9 cellular contexts compared by ENCODE assay signal in the genomic region with DNA sequence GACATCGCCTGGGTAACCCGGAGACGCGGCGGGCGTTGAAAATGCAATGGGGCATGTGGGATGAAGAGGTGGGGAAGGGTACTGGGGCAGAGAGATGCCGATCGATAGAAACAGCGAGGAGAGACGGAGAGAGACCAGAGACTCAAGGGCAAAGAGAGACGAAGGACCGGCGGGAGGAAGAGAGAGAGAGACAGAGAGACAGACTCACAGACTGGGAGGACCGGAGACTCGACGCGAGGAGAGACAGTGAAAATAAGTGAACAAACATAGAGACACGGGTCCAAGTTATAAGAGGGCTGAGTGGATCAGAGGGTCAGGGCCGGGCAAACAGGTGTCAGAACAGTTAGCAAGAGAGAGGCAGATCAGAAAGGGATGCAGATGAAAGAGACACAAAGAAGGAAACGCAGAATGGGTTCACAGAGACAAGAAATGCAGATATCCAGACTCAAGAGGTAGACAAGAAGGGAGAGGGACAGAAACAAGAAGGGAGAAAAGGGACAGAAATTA. TPM values are rescaled to one million over a fixed set of nuclear protein-coding genes. Genes with fewer than 3 reads are reported as not detected.
DNase-seq lines count a peak whose midpoint lies in the region; ATAC-seq and TF ChIP-seq lines count a peak whose summit lies in the region.
"Had no signal": no experiment of that assay in that cellular context is flagged by ENCODE, and none has a peak within 500 bp of the region (broad histone marks: within the 10 kb centered on the region; RNA-seq: fewer than 3 reads in every experiment).

No MANE protein-coding gene starts in this region.

- peak overlapping the region; percentile 88 to 100 (median 98) for H3K4me3 Mint-ChIP-seq in naive thymus-derived CD8-positive, alpha-beta T cell

- H3K27ac Mint-ChIP-seq in naive thymus-derived CD8-positive, alpha-beta T cell, result peak overlapping the region; percentile 99 to 100 (median 100)

- peak overlapping the region; percentile 81 for H3K4me3 ChIP-seq in LNCaP clone FGC (ENCODE audit: low read depth, low read length)
- peak overlapping the region; percentile 82 for H3K4me3 ChIP-seq in coronary artery

- no peaks in the 10 kb centered on the region for H3K36me3 Mint-ChIP-seq in naive thymus-derived CD8-positive, alpha-beta T cell

- ATAC-seq in naive thymus-derived CD8-positive, alpha-beta T cell, result no peak
- ATAC-seq in HG02623 (IDR thresholded peaks at IDR 0.05; ENCODE audit: unreplicated experiment), result no peak

- peak overlapping the region; percentile 97 to 98 for H3K27ac ChIP-seq in coronary artery

- in situ Hi-C loops in G401 (cut with HindIII; ENCODE audit: low sequenced_read_pairs), result no loop called here

- DNase-seq in Ammon's horn (ENCODE audit: low spot score), result peak; percentile 33
- DNase-seq in LNCaP clone FGC (ENCODE audit: low read depth), result no peak
- DNase-seq in coronary artery (ENCODE audit: low spot score), result no peak
- no peak for DNase-seq in naive thymus-derived CD8-positive, alpha-beta T cell
- DNase-seq in G401 (ENCODE audit: low spot score), result no peak
- no peak for DNase-seq in NCI-H1417 (lab: John Stamatoyannopoulos, UW)
- DNase-seq in AG08395 (ENCODE audit: low spot score), result no peak
- DNase-seq: NCI-H526 treated with DMSO at 0.1 percent for 48 hours had no signal

- peaks cover 0 to 5% (median 0%) of the 10 kb centered on the region in 5 donors for H3K27me3 Mint-ChIP-seq in naive thymus-derived CD8-positive, alpha-beta T cell

- no peaks in the 10 kb centered on the region for H3K9me3 Mint-ChIP-seq in naive thymus-derived CD8-positive, alpha-beta T cell

- TF ChIP-seq CTCF in LNCaP clone FGC (IDR thresholded peaks at IDR 0.05; ENCODE audit: control insufficient read depth, extremely low read depth, insufficient read depth) (no peak), coronary artery (IDR thresholded peaks at IDR 0.05) (no peak)

- peaks cover 28 to 55% (median 50%) of the 10 kb centered on the region in 4 donors for H3K4me1 Mint-ChIP-seq in naive thymus-derived CD8-positive, alpha-beta T cell

- POLR2A ChIA-PET in naive thymus-derived CD8-positive, alpha-beta T cell (lab: Charles Lee), result interaction anchor here (0.6 to 5.6 kb wide), 6 partner anchors 10 to 107 kb away, joined by 3 to 73 read pairs (median 8); partner anchors contain the start of genes CHMP2A, TRIM28, ZBTB45 and ZNF324

RNA-seq across cellular contexts. Expression of gene MZF1, which starts 0.6 kb away (rescaled TPM):
- total RNA-seq in naive thymus-derived CD8-positive, alpha-beta T cell, result 10 to 100 TPM; 49.1 to 53.2 TPM
- polyA plus RNA-seq in naive thymus-derived CD8-positive, alpha-beta T cell, result 10 to 100 TPM in 2 of 3 donors, 1 to 10 TPM in 1; 9.1 to 12.7 (median 11.7) TPM
- total RNA-seq in G401 (2014; rRNA removed; shearing (Covaris generic)), result 9.4 and 10.7 TPM in 2 replicates

RNA-seq across cellular contexts. Expression of gene UBE2M, which starts 15.3 kb away (rescaled TPM):
- 10 to 100 TPM; 48.5 to 51.2 TPM for total RNA-seq in naive thymus-derived CD8-positive, alpha-beta T cell
- polyA plus RNA-seq in naive thymus-derived CD8-positive, alpha-beta T cell, result 10 to 100 TPM; 10.4 to 20.5 (median 18.0) TPM
- 187 and 192 TPM in 2 replicates for total RNA-seq in G401 (2014; rRNA removed; shearing (Covaris generic))

RNA-seq across cellular contexts. Expression of gene CHMP2A, which starts 18.8 kb away (rescaled TPM):
- total RNA-seq in naive thymus-derived CD8-positive, alpha-beta T cell, result 10 to 100 TPM; 59.2 to 60.0 TPM
- polyA plus RNA-seq in naive thymus-derived CD8-positive, alpha-beta T cell, result 100 to 1,000 TPM; 135 to 154 (median 144) TPM
- 71.9 and 97.7 TPM in 2 replicates for total RNA-seq in G401 (2014; rRNA removed; shearing (Covaris generic))

RNA-seq across cellular contexts. Expression of gene TRIM28, which starts 29.8 kb away (rescaled TPM):
- 100 to 1,000 TPM; 429 to 434 TPM for total RNA-seq in naive thymus-derived CD8-positive, alpha-beta T cell
- 100 to 1,000 TPM in 1 of 3 donors, 10 to 100 TPM in 2; 55.7 to 114 (median 62.7) TPM for polyA plus RNA-seq in naive thymus-derived CD8-positive, alpha-beta T cell
- total RNA-seq in G401 (2014; rRNA removed; shearing (Covaris generic)), result 579 and 1,015 TPM in 2 replicates

RNA-seq across cellular contexts. Expression of gene ZBTB45, which starts 54.1 kb away (rescaled TPM):
- 10 to 100 TPM; 21.3 to 23.0 TPM for total RNA-seq in naive thymus-derived CD8-positive, alpha-beta T cell
- 1 to 10 TPM; 2.8 to 5.3 (median 3.5) TPM for polyA plus RNA-seq in naive thymus-derived CD8-positive, alpha-beta T cell
- total RNA-seq in G401 (2014; rRNA removed; shearing (Covaris generic)), result 6.1 and 6.6 TPM in 2 replicates
